1 cellular context compared by ENCODE assay signal in the genomic region with DNA sequence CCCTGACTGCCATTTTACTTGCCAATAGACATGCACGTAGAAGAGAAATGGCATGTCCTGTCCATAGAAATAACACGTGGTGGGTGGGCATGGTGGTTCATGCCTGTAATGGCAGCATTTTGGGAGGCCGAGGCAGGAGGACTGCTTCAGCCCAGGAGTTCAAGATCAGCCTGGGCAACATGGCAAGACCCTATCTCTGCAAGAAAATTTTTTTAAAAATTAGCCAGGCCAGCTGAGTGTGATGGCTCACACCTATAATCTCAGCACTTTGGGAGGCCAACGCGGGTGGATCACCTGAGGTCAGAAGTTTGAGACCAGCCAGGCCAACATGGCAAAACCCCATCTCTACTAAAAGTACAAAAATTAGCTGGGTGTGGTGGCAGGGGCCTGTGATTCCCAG. TPM values are rescaled to one million over a fixed set of nuclear protein-coding genes. Genes with fewer than 3 reads are reported as not detected.
"Had no signal": no experiment of that assay in that cellular context is flagged by ENCODE, and none has a peak within 500 bp of the region (broad histone marks: within the 10 kb centered on the region; RNA-seq: fewer than 3 reads in every experiment).

No MANE protein-coding gene starts in this region.

RNA-seq across cellular contexts. Expression of a gene that starts 33.2 kb away (rescaled TPM):
- total RNA-seq: OCI-LY7 had no signal
